In the genomic region with DNA sequence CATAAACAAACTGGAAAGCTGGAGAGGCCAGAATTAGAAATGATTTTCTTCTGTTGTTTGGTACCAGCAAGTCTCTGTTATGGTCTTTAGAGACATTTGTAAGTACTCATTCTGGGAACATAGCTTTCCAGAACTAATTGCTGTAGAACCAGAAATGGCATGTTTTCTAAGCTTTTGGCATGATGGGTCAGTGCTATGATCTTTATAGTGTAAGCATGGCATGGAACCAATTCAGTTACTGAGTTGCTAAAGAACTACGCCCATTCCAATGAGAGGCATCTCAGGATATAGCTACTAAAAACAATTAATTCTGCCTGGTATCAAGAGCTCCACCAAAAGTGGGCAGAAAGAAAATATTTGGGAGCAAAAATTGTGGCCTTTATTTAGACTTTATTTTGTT, we compare ENCODE assay signal across 15 cellular contexts.
"Had no signal": no experiment of that assay in that cellular context is flagged by ENCODE, and none has a peak within 500 bp of the region (broad histone marks: within the 10 kb centered on the region; RNA-seq: fewer than 3 reads in every experiment).

No MANE protein-coding gene starts in this region.

- H3K9me3 Mint-ChIP-seq: endodermal cell; natural killer cell; neural crest cell; stimulated activated naive CD8-positive, alpha-beta T cell treated with anti-CD3 and anti-CD28 coated beads, Interleukin-15, Interleukin-2, amounts not matched to agents 100 ng/mL and 50 ng/mL, for 24 hours had no signal

- H3K27me3 Mint-ChIP-seq: stimulated activated naive CD8-positive, alpha-beta T cell treated with anti-CD3 and anti-CD28 coated beads, Interleukin-15, Interleukin-2, amounts not matched to agents 100 ng/mL and 50 ng/mL, for 24 hours had no signal

- H3K36me3 Mint-ChIP-seq: natural killer cell had no signal

- H3K4me1 ChIP-seq: gastrocnemius medialis, right atrium auricular region, tibial artery had no signal

- H3K27me3 ChIP-seq: gastrocnemius medialis, ovary, right atrium auricular region, tibial artery had no signal

- H3K4me1 Mint-ChIP-seq: natural killer cell, neural crest cell had no signal

- DNase-seq: cerebellar nuclear complex; effector CD4-positive, alpha-beta T cell; endodermal cell; erythroblast; gastrocnemius medialis; glutamatergic neuron; mammary epithelial cell; natural killer cell; ovary; small intestine; stimulated activated CD4-positive, alpha-beta T cell treated with anti-CD3 and anti-CD28 coated beads, Interleukin-12 subunit alpha, Interleukin-12 subunit beta, amount 100 ng/mL, for 4 hours; tibial artery had no signal

- H3K27ac Mint-ChIP-seq: endodermal cell; natural killer cell; stimulated activated naive CD8-positive, alpha-beta T cell treated with anti-CD3 and anti-CD28 coated beads, Interleukin-15, Interleukin-2, amounts not matched to agents 100 ng/mL and 50 ng/mL, for 24 hours had no signal

- H3K27ac ChIP-seq: gastrocnemius medialis, ovary, right atrium auricular region, tibial artery had no signal

- ATAC-seq: gastrocnemius medialis, natural killer cell had no signal

- H3K9me3 ChIP-seq: gastrocnemius medialis, ovary, right atrium auricular region, tibial artery had no signal

- H3K4me3 Mint-ChIP-seq: endodermal cell; natural killer cell; neural crest cell; stimulated activated naive CD8-positive, alpha-beta T cell treated with anti-CD3 and anti-CD28 coated beads, Interleukin-15, Interleukin-2, amounts not matched to agents 100 ng/mL and 50 ng/mL, for 24 hours had no signal

- H3K36me3 ChIP-seq: gastrocnemius medialis, ovary, right atrium auricular region, tibial artery had no signal

- H3K4me3 ChIP-seq: gastrocnemius medialis, ovary, right atrium auricular region, tibial artery had no signal
